ENCODE assay signal across 15 cellular contexts in the genomic region with DNA sequence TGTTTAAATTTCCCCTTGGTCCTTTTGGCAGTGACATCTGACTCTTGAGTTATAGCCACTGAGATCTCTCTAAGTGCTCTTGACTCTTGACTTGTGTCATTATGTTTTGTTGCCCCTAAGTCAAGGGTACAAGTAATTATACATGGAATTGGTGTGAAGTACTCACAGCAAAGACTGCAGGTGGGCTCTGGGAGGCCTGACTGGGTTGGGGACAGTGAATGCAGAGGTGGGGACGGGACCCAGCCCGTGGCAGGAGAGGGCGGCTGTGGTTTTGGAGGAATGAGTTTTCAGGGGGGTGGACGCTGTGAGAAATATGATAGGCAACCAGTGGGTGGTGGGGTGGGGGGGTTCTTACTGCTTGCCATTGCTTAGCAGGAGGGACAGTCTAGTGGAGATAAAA.
DNase-seq lines count a peak whose midpoint lies in the region; ATAC-seq, FAIRE-seq and TF ChIP-seq lines count a peak whose summit lies in the region.
"Had no signal": no experiment of that assay in that cellular context is flagged by ENCODE, and none has a peak within 500 bp of the region (broad histone marks: within the 10 kb centered on the region; RNA-seq: fewer than 3 reads in every experiment).

No MANE protein-coding gene starts in this region.

- H3K4me1 ChIP-seq in Caco-2 (peaks cover 19% of the 10 kb centered on the region), pancreas (peaks cover 0 to 13% (median 8%) of the 10 kb centered on the region in 3 donors)
- H3K4me1 ChIP-seq: HAP-1 had no signal

- CTCF ChIA-PET in Caco-2 (lab: Charles Lee) = no interaction called here

- peaks cover 46% of the 10 kb centered on the region for H3K36me3 Mint-ChIP-seq in activated CD4-positive, alpha-beta T cell treated with anti-CD3 and anti-CD28 coated beads, Interleukin-2, amount 10 ng/mL, durations not matched to agents 24 days and 14 days (ENCODE audit: low read depth)
- peaks cover 30% of the 10 kb centered on the region for H3K36me3 Mint-ChIP-seq in Caco-2 (ENCODE audit: insufficient read depth, unreplicated experiment)
- peaks cover 40% of the 10 kb centered on the region for H3K36me3 Mint-ChIP-seq in activated naive CD8-positive, alpha-beta T cell
- no peaks in the 10 kb centered on the region for H3K36me3 Mint-ChIP-seq in natural killer cell treated with Interleukin-12 subunit alpha and Interleukin-12 subunit beta and Interleukin-15 and Interleukin-18, amount 100 ng/mL, for 72 hours

- intact Hi-C loops in activated CD4-positive, alpha-beta T cell treated with anti-CD3 and anti-CD28 coated beads, Interleukin-2, amount 10 ng/mL, durations not matched to agents 24 days and 14 days (cut with micrococcal nuclease) = no loop called here
- intact Hi-C loops in Caco-2 (cut with micrococcal nuclease; ENCODE audit: unreplicated experiment) (no loop called here), pancreas (cut with DNase I) (no loop called here)

- peaks cover 65% of the 10 kb centered on the region for H3K4me1 Mint-ChIP-seq in activated CD4-positive, alpha-beta T cell treated with anti-CD3 and anti-CD28 coated beads, Interleukin-2, amount 10 ng/mL, durations not matched to agents 24 days and 14 days
- peaks cover 48% of the 10 kb centered on the region for H3K4me1 Mint-ChIP-seq in Caco-2 (ENCODE audit: low read depth, unreplicated experiment)
- peaks cover 90% of the 10 kb centered on the region for H3K4me1 Mint-ChIP-seq in activated naive CD8-positive, alpha-beta T cell (ENCODE audit: low read depth)
- peaks cover 46 to 48% of the 10 kb centered on the region in 2 donors for H3K4me1 Mint-ChIP-seq in natural killer cell treated with Interleukin-12 subunit alpha and Interleukin-12 subunit beta and Interleukin-15 and Interleukin-18, amount 100 ng/mL, for 72 hours (ENCODE audit: low read depth in 2 of 2)

- no peaks in the 10 kb centered on the region for H3K9me3 Mint-ChIP-seq in activated CD4-positive, alpha-beta T cell treated with anti-CD3 and anti-CD28 coated beads, Interleukin-2, amount 10 ng/mL, durations not matched to agents 24 days and 14 days
- H3K9me3 Mint-ChIP-seq in Caco-2 (ENCODE audit: unreplicated experiment) = no peaks in the 10 kb centered on the region
- no peaks in the 10 kb centered on the region for H3K9me3 Mint-ChIP-seq in activated naive CD8-positive, alpha-beta T cell (ENCODE audit: low read depth)
- peaks cover 4% of the 10 kb centered on the region for H3K9me3 Mint-ChIP-seq in natural killer cell treated with Interleukin-12 subunit alpha and Interleukin-12 subunit beta and Interleukin-15 and Interleukin-18, amount 100 ng/mL, for 72 hours

- H3K36me3 ChIP-seq in Caco-2 (ENCODE audit: control insufficient read depth, insufficient read depth, low read length) (no peaks in the 10 kb centered on the region; the same call in 1 of the 2 replicates), pancreas (no peaks in the 10 kb centered on the region)
- H3K36me3 ChIP-seq: HAP-1, vagina had no signal

- POLR2A ChIA-PET in Caco-2 (lab: Charles Lee) = no interaction called here

- peak overlapping the region; percentile 74 for H3K27ac Mint-ChIP-seq in activated CD4-positive, alpha-beta T cell treated with anti-CD3 and anti-CD28 coated beads, Interleukin-2, amount 10 ng/mL, durations not matched to agents 24 days and 14 days
- peak overlapping the region; percentile 62 for H3K27ac Mint-ChIP-seq in Caco-2 (ENCODE audit: unreplicated experiment)
- H3K27ac Mint-ChIP-seq in activated naive CD8-positive, alpha-beta T cell = peak overlapping the region; percentile 95
- peak overlapping the region; percentile 11 to 15 for H3K27ac Mint-ChIP-seq in natural killer cell treated with Interleukin-12 subunit alpha and Interleukin-12 subunit beta and Interleukin-15 and Interleukin-18, amount 100 ng/mL, for 72 hours

- H3K27me3 Mint-ChIP-seq in activated CD4-positive, alpha-beta T cell treated with anti-CD3 and anti-CD28 coated beads, Interleukin-2, amount 10 ng/mL, durations not matched to agents 24 days and 14 days = no peaks in the 10 kb centered on the region
- no peaks in the 10 kb centered on the region for H3K27me3 Mint-ChIP-seq in Caco-2 (ENCODE audit: insufficient read depth, unreplicated experiment)
- no peaks in the 10 kb centered on the region for H3K27me3 Mint-ChIP-seq in activated naive CD8-positive, alpha-beta T cell
- no peaks in the 10 kb centered on the region for H3K27me3 Mint-ChIP-seq in natural killer cell treated with Interleukin-12 subunit alpha and Interleukin-12 subunit beta and Interleukin-15 and Interleukin-18, amount 100 ng/mL, for 72 hours

- H3K9me3 ChIP-seq in Caco-2 (no peaks in the 10 kb centered on the region), pancreas (no peaks in the 10 kb centered on the region)
- H3K9me3 ChIP-seq: HAP-1, vagina had no signal

- ATAC-seq in natural killer cell treated with Interleukin-12 subunit alpha and Interleukin-12 subunit beta and Interleukin-15 and Interleukin-18, amount 100 ng/mL, for 72 hours = no peak
- ATAC-seq in pancreas = no peak
- ATAC-seq: Right ventricle myocardium inferior had no signal

- TF ChIP-seq CTCF in Caco-2 (IDR thresholded peaks at IDR 0.05; ENCODE audit: insufficient read depth in 1 of 2, low read depth in 1 of 2, low read length in 1 of 2, severe bottlenecking in 1 of 2, unreplicated experiment in 1 of 2) (no peak), pancreas (IDR thresholded peaks at IDR 0.05) (no peak)

- 98 to 99% methylated on average over 4 of the region's 4 CpGs for WGBS in pancreas, 2 donors

- no peak for FAIRE-seq in pancreas (lab: Jason Lieb, UNC)

- H3K27me3 ChIP-seq in Caco-2 (replicated peaks; ENCODE audit: control insufficient read depth, insufficient read depth, low read length) = no peaks in the 10 kb centered on the region
- H3K27me3 ChIP-seq in pancreas = no peaks in the 10 kb centered on the region
- H3K27me3 ChIP-seq: vagina had no signal

- H3K4me3 Mint-ChIP-seq in activated CD4-positive, alpha-beta T cell treated with anti-CD3 and anti-CD28 coated beads, Interleukin-2, amount 10 ng/mL, durations not matched to agents 24 days and 14 days = peak overlapping the region; percentile 11
- no peak overlapping the region for H3K4me3 Mint-ChIP-seq in Caco-2 (ENCODE audit: unreplicated experiment)
- H3K4me3 Mint-ChIP-seq in activated naive CD8-positive, alpha-beta T cell = peak overlapping the region; percentile 61
- H3K4me3 Mint-ChIP-seq in natural killer cell treated with Interleukin-12 subunit alpha and Interleukin-12 subunit beta and Interleukin-15 and Interleukin-18, amount 100 ng/mL, for 72 hours = no peak overlapping the region

- H3K4me3 ChIP-seq in Caco-2 (ENCODE audit: low read depth, low read length) (no peak overlapping the region), pancreas (no peak overlapping the region)
- H3K4me3 ChIP-seq: coronary artery, HAP-1, skin epidermis, vagina had no signal

- no peak overlapping the region for H3K27ac ChIP-seq in pancreas
- H3K27ac ChIP-seq: coronary artery, skin epidermis, vagina had no signal

- no TSS peak for BruUV-seq in Caco-2 (replicated peaks; lab: Mats Ljungman, UMichigan)

- no peak for DNase-seq in activated CD4-positive, alpha-beta T cell treated with anti-CD3 and anti-CD28 coated beads, Interleukin-2, amount 10 ng/mL, durations not matched to agents 24 days and 14 days
- DNase-seq in activated CD4-positive, alpha-beta T cell treated with anti-CD3 and anti-CD28 coated beads for 48 hours = no peak
- DNase-seq in Caco-2 (no peak), COLO668 (lab: John Stamatoyannopoulos, UW; ENCODE audit: unreplicated experiment) (no peak), SW 1271 (lab: John Stamatoyannopoulos, UW) (no peak), pancreas (no peak)
- no peak for DNase-seq in natural killer cell treated with Interleukin-12 subunit alpha and Interleukin-12 subunit beta and Interleukin-15 and Interleukin-18, amount 100 ng/mL, for 72 hours (ENCODE audit: low spot score)
- DNase-seq: activated CD4-positive, CD25-positive, alpha-beta regulatory T cell treated with anti-CD3 and anti-CD28 coated beads, Interleukin-2, amount 50 U/mL, for 72 hours; NCI-H345 had no signal

Comparison
In these comparisons a context has a peak if more than half of its experiments do, and no peak if none do; other contexts are left out.
1. H3K27ac Mint-ChIP-seq: peak in every context shown above with its lines; median percentile 95 in activated naive CD8-positive, alpha-beta T cell; 74 in activated CD4-positive, alpha-beta T cell treated with anti-CD3 and anti-CD28 coated beads, Interleukin-2, amount 10 ng/mL, durations not matched to agents 24 days and 14 days; 62 in Caco-2; 13 in natural killer cell treated with Interleukin-12 subunit alpha and Interleukin-12 subunit beta and Interleukin-15 and Interleukin-18, amount 100 ng/mL, for 72 hours.
2. H3K4me3 Mint-ChIP-seq: peak in activated CD4-positive, alpha-beta T cell treated with anti-CD3 and anti-CD28 coated beads, Interleukin-2, amount 10 ng/mL, durations not matched to agents 24 days and 14 days (single experiment) and activated naive CD8-positive, alpha-beta T cell (single experiment); none in Caco-2 (single experiment) and natural killer cell treated with Interleukin-12 subunit alpha and Interleukin-12 subunit beta and Interleukin-15 and Interleukin-18, amount 100 ng/mL, for 72 hours (single experiment).